Comparison of ENCODE assay signal across 25 cellular contexts in the genomic region with DNA sequence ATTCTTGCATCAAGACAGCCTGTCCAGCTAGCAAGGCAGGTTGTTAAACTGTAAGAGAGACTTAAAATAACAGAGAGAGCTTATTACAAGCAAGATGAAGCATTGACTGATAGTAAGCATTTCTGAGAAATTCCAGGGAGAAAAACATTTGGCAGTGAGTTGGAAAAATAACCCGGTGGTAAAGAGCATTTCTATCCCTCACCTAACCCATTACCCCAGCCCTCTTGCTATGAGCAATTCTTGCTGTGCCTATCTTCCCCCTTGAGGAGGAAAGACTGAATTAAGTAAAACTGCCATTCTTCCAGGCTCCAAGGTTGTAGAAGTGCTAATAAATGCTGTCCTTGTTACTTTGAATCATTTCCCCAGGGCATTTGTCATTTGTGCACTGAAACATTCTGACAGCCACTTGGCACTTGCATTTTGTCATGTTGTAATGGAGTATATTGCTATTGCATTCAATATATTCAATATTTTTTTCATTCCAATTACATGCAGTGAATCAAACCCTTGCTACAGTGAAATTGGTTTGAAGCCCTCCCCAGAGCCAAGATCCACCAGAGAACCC.
"Had no signal": no experiment of that assay in that cellular context is flagged by ENCODE, and none has a peak within 500 bp of the region (broad histone marks: within the 10 kb centered on the region; RNA-seq: fewer than 3 reads in every experiment).

No MANE protein-coding gene starts in this region.

- H3K36me3 ChIP-seq: left ventricle myocardium inferior, ovary, stomach, thyroid gland, transverse colon, upper lobe of left lung, vagina had no signal

- H3K27me3 ChIP-seq: ovary, stomach, testis, thyroid gland, transverse colon, upper lobe of left lung, vagina had no signal

- H3K27ac Mint-ChIP-seq: mesothelial cell of epicardium; naive B cell; natural killer cell; nephron progenitor cell; progenitor cell of endocrine pancreas; stimulated activated naive B cell treated with anti-CD40 and anti-IgM and Interleukin-4, amounts not matched to agents 10 μg/mL and 1 μg/mL and 100 μg/mL, for 72 hours had no signal

- ATAC-seq: natural killer cell; right cardiac atrium; sciatic nerve; stimulated activated naive B cell treated with anti-CD40 and anti-IgM and Interleukin-4, amounts not matched to agents 10 μg/mL and 1 μg/mL and 100 μg/mL, for 72 hours; stimulated activated naive CD8-positive, alpha-beta T cell treated with anti-CD3 and anti-CD28 coated beads, Interleukin-15, Interleukin-2, amounts not matched to agents 100 U/mL and 50 U/mL, for 24 hours had no signal

- H3K9me3 Mint-ChIP-seq: mesothelial cell of epicardium; natural killer cell; nephron progenitor cell; stimulated activated naive B cell treated with anti-CD40 and anti-IgM and Interleukin-4, amounts not matched to agents 10 μg/mL and 1 μg/mL and 100 μg/mL, for 72 hours had no signal

- H3K4me1 ChIP-seq: left ventricle myocardium inferior, stomach, testis, thyroid gland, transverse colon, upper lobe of left lung, vagina had no signal

- H3K4me3 ChIP-seq: left ventricle myocardium inferior, lung, ovary, skin epidermis, stomach, testis, thyroid gland, transverse colon, upper lobe of left lung, vagina had no signal

- H3K4me1 Mint-ChIP-seq: natural killer cell; stimulated activated naive B cell treated with anti-CD40 and anti-IgM and Interleukin-4, amounts not matched to agents 10 μg/mL and 1 μg/mL and 100 μg/mL, for 72 hours had no signal

- H3K36me3 Mint-ChIP-seq: mesothelial cell of epicardium; naive B cell; natural killer cell; stimulated activated naive B cell treated with anti-CD40 and anti-IgM and Interleukin-4, amounts not matched to agents 10 μg/mL and 1 μg/mL and 100 μg/mL, for 72 hours had no signal

- H3K4me3 Mint-ChIP-seq: mesothelial cell of epicardium; naive B cell; natural killer cell; nephron progenitor cell; stimulated activated naive B cell treated with anti-CD40 and anti-IgM and Interleukin-4, amounts not matched to agents 10 μg/mL and 1 μg/mL and 100 μg/mL, for 72 hours had no signal

- H3K27ac ChIP-seq: left ventricle myocardium inferior, ovary, skin epidermis, stomach, testis, thyroid gland, transverse colon, upper lobe of left lung, vagina had no signal

- DNase-seq: islet precursor cell; left ventricle myocardium inferior; mesendoderm; naive B cell; natural killer cell; nephron progenitor cell; ovary; right cardiac atrium; stimulated activated CD4-positive, alpha-beta T cell treated with anti-CD3 and anti-CD28 coated beads, Interleukin-12 subunit alpha, Interleukin-12 subunit beta, amount 100 ng/mL, for 4 hours; stimulated activated CD4-positive, alpha-beta T cell treated with anti-CD3 and anti-CD28 coated beads, Interleukin-15, amount 100 ng/mL, for 24 hours; stimulated activated CD4-positive, alpha-beta T cell treated with anti-CD3 and anti-CD28 coated beads, Interleukin-2, amount 100 ng/mL, for 24 hours; stimulated activated CD4-positive, alpha-beta T cell treated with anti-CD3 and anti-CD28 coated beads, Interleukin-4, amount 100 ng/mL, for 1 hour; stimulated activated naive B cell treated with anti-CD40 and anti-IgM and Interleukin-4, amounts not matched to agents 10 μg/mL and 1 μg/mL and 100 μg/mL, for 72 hours; stimulated activated naive CD8-positive, alpha-beta T cell treated with anti-CD3 and anti-CD28 coated beads, Interleukin-15, Interleukin-2, amounts not matched to agents 100 U/mL and 50 U/mL, for 24 hours; stomach; testis; thyroid gland; transverse colon; upper lobe of left lung had no signal

- H3K9me3 ChIP-seq: left ventricle myocardium inferior, ovary, stomach, testis, thyroid gland, transverse colon, upper lobe of left lung, vagina had no signal
